In genomic region chr18:46098616-46098933, GRCh38 we compare ENCODE assay signal across 8 cellular contexts. TPM values are rescaled to one million over a fixed set of nuclear protein-coding genes. Genes with fewer than 3 reads are reported as not detected.
DNase-seq lines count a peak whose midpoint lies in the region; ATAC-seq, FAIRE-seq and TF ChIP-seq lines count a peak whose summit lies in the region.

No MANE protein-coding gene starts in this region.

- peaks cover 20% of the 10 kb centered on the region for H3K4me1 Mint-ChIP-seq in T-helper 2 cell treated with Interferon-gamma antibody and Interleukin-4, amounts not matched to agents 5 μg/mL and 100 μg/mL, for 36 hours (ENCODE audit: low read depth)
- peaks cover 35 to 41% of the 10 kb centered on the region in 2 donors for H3K4me1 Mint-ChIP-seq in immature natural killer cell

- TF ChIP-seq POLR2A in testis (IDR thresholded peaks at IDR 0.05) (no peak), GM12892 (IDR thresholded peaks at IDR 0.05; ENCODE audit: low read depth, low read length) (no peak; the same call in 1 of the 2 replicates)

- no peaks in the 10 kb centered on the region for H3K27me3 Mint-ChIP-seq in T-helper 2 cell treated with Interferon-gamma antibody and Interleukin-4, amounts not matched to agents 5 μg/mL and 100 μg/mL, for 36 hours (ENCODE audit: low read depth)
- H3K27me3 Mint-ChIP-seq in immature natural killer cell (ENCODE audit: low read depth in 3 of 3), result peaks cover 2 to 15% (median 7%) of the 10 kb centered on the region in 3 donors

- peak overlapping the region; percentile 81 to 97 for H3K4me3 ChIP-seq in testis

- ATAC-seq in HG02642 (IDR thresholded peaks at IDR 0.05; ENCODE audit: poor library complexity, unreplicated experiment), result no peak

- no peaks in the 10 kb centered on the region for H3K9me3 ChIP-seq in testis

- peak overlapping the region; percentile 94 for H3K27ac Mint-ChIP-seq in T-helper 2 cell treated with Interferon-gamma antibody and Interleukin-4, amounts not matched to agents 5 μg/mL and 100 μg/mL, for 36 hours
- H3K27ac Mint-ChIP-seq in immature natural killer cell, result peak overlapping the region; percentile 93 to 99 (median 96)

- peak overlapping the region; percentile 92 to 93 for H3K27ac ChIP-seq in testis

- peaks cover 20% of the 10 kb centered on the region for H3K4me1 ChIP-seq in testis

- peak overlapping the region; percentile 99 for H3K4me3 Mint-ChIP-seq in T-helper 2 cell treated with Interferon-gamma antibody and Interleukin-4, amounts not matched to agents 5 μg/mL and 100 μg/mL, for 36 hours
- peak overlapping the region; percentile 95 to 99 (median 98) for H3K4me3 Mint-ChIP-seq in immature natural killer cell

- no peak for DNase-seq in T-helper 2 cell treated with Interferon-gamma antibody and Interleukin-4, amounts not matched to agents 5 μg/mL and 100 μg/mL, for 36 hours (ENCODE audit: low spot score)
- DNase-seq in T-helper 2 cell, result no peak
- DNase-seq in activated CD8-positive, alpha-beta memory T cell treated with anti-CD3 and anti-CD28 coated beads, Interleukin-2, amount 50 U/mL, for 48 hours, result peak; percentile 83
- DNase-seq in immature natural killer cell, result no peak
- no peak for DNase-seq in testis
- DNase-seq in 8988T, result no peak
- DNase-seq in GM12892 (ENCODE audit: insufficient read length), result no peak

- intact Hi-C loops in testis (cut with DNase I; ENCODE audit: low total_unique reads), result no loop called here

- no peaks in the 10 kb centered on the region for H3K27me3 ChIP-seq in testis

- H3K36me3 ChIP-seq in testis (ENCODE audit: low read depth, missing control alignments), result no peaks in the 10 kb centered on the region

- H3K9me3 Mint-ChIP-seq in T-helper 2 cell treated with Interferon-gamma antibody and Interleukin-4, amounts not matched to agents 5 μg/mL and 100 μg/mL, for 36 hours, result no peaks in the 10 kb centered on the region
- no peaks in the 10 kb centered on the region for H3K9me3 Mint-ChIP-seq in immature natural killer cell

- H3K36me3 Mint-ChIP-seq in T-helper 2 cell treated with Interferon-gamma antibody and Interleukin-4, amounts not matched to agents 5 μg/mL and 100 μg/mL, for 36 hours (ENCODE audit: low read depth), result peaks cover 25% of the 10 kb centered on the region
- peaks cover 0 to 9% (median 0%) of the 10 kb centered on the region in 3 donors for H3K36me3 Mint-ChIP-seq in immature natural killer cell

- no peak for FAIRE-seq in GM12892 (lab: Jason Lieb, UNC)

- no peak for TF ChIP-seq CTCF in testis (IDR thresholded peaks at IDR 0.05)

- WGBS in testis, 2 donors, result 13 to 15% methylated on average over 15 to 16 of the region's 16 CpGs

RNA-seq across cellular contexts. Expression of gene ATP5F1A, which starts 0.5 kb away (rescaled TPM):
- polyA plus RNA-seq in immature natural killer cell, result 100 to 1,000 TPM; 429 to 774 (median 468) TPM
- total RNA-seq in testis, result 100 to 1,000 TPM; 479 to 592 TPM
- polyA plus RNA-seq in testis (ENCODE audit: insufficient read depth, low read depth, low replicate concordance), result 430 TPM
- polyA plus RNA-seq in GM12892 (2012; ENCODE audit: missing spikeins), result 415 TPM

RNA-seq across cellular contexts. Expression of gene HAUS1, which starts 5.6 kb away (rescaled TPM):
- polyA plus RNA-seq in immature natural killer cell (10 to 100 TPM; 33.3 to 54.1 (median 44.3) TPM), testis (ENCODE audit: insufficient read depth, low read depth, low replicate concordance) (25.0 TPM)
- 10 to 100 TPM; 20.5 to 31.1 TPM for total RNA-seq in testis
- polyA plus RNA-seq in GM12892 (2012; ENCODE audit: missing spikeins), result 74.3 TPM

RNA-seq across cellular contexts. Expression of gene PSTPIP2, which starts 26.5 kb away (rescaled TPM):
- polyA plus RNA-seq in immature natural killer cell (10 to 100 TPM; 27.7 to 37.7 (median 31.6) TPM), testis (ENCODE audit: insufficient read depth, low read depth, low replicate concordance) (2.5 TPM)
- 1 to 10 TPM; 3.5 to 5.0 TPM for total RNA-seq in testis
- 27.2 TPM for polyA plus RNA-seq in GM12892 (2012; ENCODE audit: missing spikeins)
